Comparison of ENCODE assay signal across 16 cellular contexts in genomic region chr2:73257021-73257420, GRCh38. TPM values are rescaled to one million over a fixed set of nuclear protein-coding genes. Genes with fewer than 3 reads are reported as not detected.
DNase-seq lines count a peak whose midpoint lies in the region; TF ChIP-seq lines count a peak whose summit lies in the region.
"Had no signal": no experiment of that assay in that cellular context is flagged by ENCODE, and none has a peak within 500 bp of the region (broad histone marks: within the 10 kb centered on the region; RNA-seq: fewer than 3 reads in every experiment).

No MANE protein-coding gene starts in this region.

- peak overlapping the region; percentile 18 for H3K27ac Mint-ChIP-seq in T-helper 2 cell treated with Interferon-gamma antibody and Interleukin-4, amounts not matched to agents 5 μg/mL and 100 μg/mL, for 36 hours
- H3K27ac Mint-ChIP-seq in CD4-positive, alpha-beta memory T cell = peak overlapping the region in 4 of 7 donors; percentile 51 to 76 (median 70)
- H3K27ac Mint-ChIP-seq in chondrocyte (ENCODE audit: unreplicated experiment) = peak overlapping the region; percentile 13
- H3K27ac Mint-ChIP-seq in CD14-positive monocyte = peak overlapping the region in 2 of 7 donors; percentile 5 to 56

- H3K4me1 Mint-ChIP-seq in T-helper 2 cell treated with Interferon-gamma antibody and Interleukin-4, amounts not matched to agents 5 μg/mL and 100 μg/mL, for 36 hours (ENCODE audit: low read depth) = no peaks in the 10 kb centered on the region
- peaks cover 1 to 21% (median 5%) of the 10 kb centered on the region in 4 donors for H3K4me1 Mint-ChIP-seq in CD4-positive, alpha-beta memory T cell
- H3K4me1 Mint-ChIP-seq in chondrocyte (ENCODE audit: low read depth) = no peaks in the 10 kb centered on the region
- peaks cover 11% of the 10 kb centered on the region for H3K4me1 Mint-ChIP-seq in CD14-positive monocyte

- H3K9me3 Mint-ChIP-seq in T-helper 2 cell treated with Interferon-gamma antibody and Interleukin-4, amounts not matched to agents 5 μg/mL and 100 μg/mL, for 36 hours = no peaks in the 10 kb centered on the region
- peaks cover 0 to 2% (median 0%) of the 10 kb centered on the region in 8 donors for H3K9me3 Mint-ChIP-seq in CD4-positive, alpha-beta memory T cell
- no peaks in the 10 kb centered on the region for H3K9me3 Mint-ChIP-seq in chondrocyte (ENCODE audit: low read depth)
- no peaks in the 10 kb centered on the region for H3K9me3 Mint-ChIP-seq in CD14-positive monocyte

- peaks cover 8% of the 10 kb centered on the region for H3K4me1 ChIP-seq in CD4-positive, alpha-beta memory T cell (ENCODE audit: insufficient read depth, low read length)

- peaks cover 15% of the 10 kb centered on the region for H3K36me3 Mint-ChIP-seq in T-helper 2 cell treated with Interferon-gamma antibody and Interleukin-4, amounts not matched to agents 5 μg/mL and 100 μg/mL, for 36 hours (ENCODE audit: low read depth)
- H3K36me3 Mint-ChIP-seq in CD4-positive, alpha-beta memory T cell = peaks cover 17 to 26% of the 10 kb centered on the region in 2 donors
- peaks cover 7% of the 10 kb centered on the region for H3K36me3 Mint-ChIP-seq in chondrocyte (ENCODE audit: low read depth)
- peaks cover 42 to 54% of the 10 kb centered on the region in 2 donors for H3K36me3 Mint-ChIP-seq in CD14-positive monocyte

- H3K4me3 ChIP-seq in CD4-positive, alpha-beta memory T cell (ENCODE audit: low read length in 2 of 2) = no peak overlapping the region
- H3K4me3 ChIP-seq: MG63 had no signal

- no peaks in the 10 kb centered on the region for H3K27me3 ChIP-seq in CD4-positive, alpha-beta memory T cell (ENCODE audit: insufficient read depth, low read length)
- H3K27me3 ChIP-seq: MG63 had no signal

- H3K27ac ChIP-seq in CD4-positive, alpha-beta memory T cell (ENCODE audit: low read depth, low read length) = no peak overlapping the region

- no peak overlapping the region for H3K4me3 Mint-ChIP-seq in T-helper 2 cell treated with Interferon-gamma antibody and Interleukin-4, amounts not matched to agents 5 μg/mL and 100 μg/mL, for 36 hours
- no peak overlapping the region for H3K4me3 Mint-ChIP-seq in CD4-positive, alpha-beta memory T cell
- H3K4me3 Mint-ChIP-seq in chondrocyte (ENCODE audit: unreplicated experiment) = no peak overlapping the region
- no peak overlapping the region for H3K4me3 Mint-ChIP-seq in CD14-positive monocyte

- no peak for TF ChIP-seq CTCF in chondrocyte (IDR thresholded peaks at IDR 0.05)
- TF ChIP-seq CTCF in CD14-positive monocyte (IDR thresholded peaks at IDR 0.05) = no peak

- intact Hi-C loops in CD4-positive, alpha-beta memory T cell (cut with micrococcal nuclease) = no loop called here
- intact Hi-C loops in posterior vena cava (cut with DNase I) = no loop called here
- intact Hi-C loops in CD14-positive monocyte (cut with micrococcal nuclease) = no loop called here

- no peaks in the 10 kb centered on the region for H3K9me3 ChIP-seq in CD4-positive, alpha-beta memory T cell (ENCODE audit: control insufficient read depth in 1 of 2, low read length in 2 of 2)
- H3K9me3 ChIP-seq: MG63 had no signal

- DNase-seq in T-helper 2 cell treated with Interferon-gamma antibody and Interleukin-4, amounts not matched to agents 5 μg/mL and 100 μg/mL, for 36 hours (ENCODE audit: low spot score) = no peak
- DNase-seq in T-helper 2 cell (no peak), chondrocyte (ENCODE audit: low spot score) (no peak), posterior vena cava (ENCODE audit: low spot score) (peak; percentile 34), COLO668 (lab: John Stamatoyannopoulos, UW; ENCODE audit: unreplicated experiment) (no peak), SIG-M5 treated with dmso at 0.1 percent for 504 hours (lab: John Stamatoyannopoulos, UW; ENCODE audit: unreplicated experiment) (no peak), CD14-positive monocyte (ENCODE audit: low spot score) (no peak)
- no peak for DNase-seq in CD4-positive, alpha-beta memory T cell
- DNase-seq: 8988T, COR-L47, MG63, NCI-H1092, NCI-H2081 treated with DMSO at 0.1 percent for 48 hours, NCI-H510A, PC-3 had no signal

- peaks cover 11% of the 10 kb centered on the region for H3K36me3 ChIP-seq in CD4-positive, alpha-beta memory T cell (ENCODE audit: insufficient read depth, low read length)

- POLR2A ChIA-PET in CD4-positive, alpha-beta memory T cell (lab: Charles Lee; ENCODE audit: partially characterized antibody) = interaction anchor here (0.6 to 1.8 kb wide), 4 partner anchors 11 to 606 kb away, joined by 3 to 8 read pairs (median 3); partner anchors contain the start of genes ALMS1 and CCT7

- H3K27me3 Mint-ChIP-seq in T-helper 2 cell treated with Interferon-gamma antibody and Interleukin-4, amounts not matched to agents 5 μg/mL and 100 μg/mL, for 36 hours (ENCODE audit: low read depth) = no peaks in the 10 kb centered on the region
- H3K27me3 Mint-ChIP-seq in CD4-positive, alpha-beta memory T cell = no peaks in the 10 kb centered on the region
- no peaks in the 10 kb centered on the region for H3K27me3 Mint-ChIP-seq in chondrocyte (ENCODE audit: low read depth)
- peaks cover 1% of the 10 kb centered on the region in 3 donors for H3K27me3 Mint-ChIP-seq in CD14-positive monocyte (ENCODE audit: low read depth in 3 of 3)

- CTCF ChIA-PET in CD4-positive, alpha-beta memory T cell (lab: Charles Lee; ENCODE audit: partially characterized antibody) = interaction anchor here (1.1 to 3.6 kb wide), 2 partner anchors 18 to 32 kb away, joined by 3 to 13 read pairs; no protein-coding TSS in a partner anchor

RNA-seq across cellular contexts. Expression of gene CCT7, which starts 22.9 kb away (rescaled TPM):
- 100 to 1,000 TPM; 187 to 188 TPM for total RNA-seq in CD4-positive, alpha-beta memory T cell
- 100 to 1,000 TPM; 239 to 400 TPM for polyA plus RNA-seq in CD4-positive, alpha-beta memory T cell
- 182 to 214 TPM (median 192 TPM) in 3 replicates for total RNA-seq in chondrocyte
- 100 to 1,000 TPM; 190 to 234 TPM for total RNA-seq in posterior vena cava
- 100 to 1,000 TPM; 134 to 151 TPM for polyA plus RNA-seq in CD14-positive monocyte

RNA-seq across cellular contexts. Expression of gene PRADC1, which starts 24.0 kb away (rescaled TPM):
- 1 to 10 TPM; 7.0 to 7.4 TPM for total RNA-seq in CD4-positive, alpha-beta memory T cell
- 10 to 100 TPM; 20.5 to 41.5 TPM for polyA plus RNA-seq in CD4-positive, alpha-beta memory T cell
- total RNA-seq in chondrocyte = 21.7 to 32.4 TPM (median 23.0 TPM) in 3 replicates
- 10 to 100 TPM; 16.8 to 23.5 TPM for total RNA-seq in posterior vena cava
- 10 to 100 TPM; 33.3 to 49.2 TPM for polyA plus RNA-seq in CD14-positive monocyte

RNA-seq across cellular contexts. Expression of gene FBXO41, which starts 27.3 kb away (rescaled TPM):
- 10 to 100 TPM in 1 of 2 experiments, 1 to 10 TPM in 1; 9.8 to 11.4 TPM for total RNA-seq in CD4-positive, alpha-beta memory T cell
- polyA plus RNA-seq in CD4-positive, alpha-beta memory T cell = 1 to 10 TPM in 1 of 2 donors, not detected in 1; 1.6 TPM
- 1.6 to 4.0 TPM (median 3.6 TPM) in 3 replicates for total RNA-seq in chondrocyte
- 1 to 10 TPM; 1.4 to 1.8 TPM for total RNA-seq in posterior vena cava
- under 1 TPM; 0.29 to 0.52 TPM for polyA plus RNA-seq in CD14-positive monocyte

RNA-seq across cellular contexts. Expression of gene EGR4, which starts 36.3 kb away (rescaled TPM):
- not detected for total RNA-seq in CD4-positive, alpha-beta memory T cell
- not detected for polyA plus RNA-seq in CD4-positive, alpha-beta memory T cell
- total RNA-seq in chondrocyte (not detected in 3 replicates), posterior vena cava (not detected)
- polyA plus RNA-seq in CD14-positive monocyte = under 1 TPM in 1 of 2 donors, not detected in 1; 0.12 TPM
- total RNA-seq: PC-3 had no signal
- polyA plus RNA-seq: BJ had no signal

RNA-seq across cellular contexts. Expression of gene SMYD5, which starts 43.0 kb away (rescaled TPM):
- 10 to 100 TPM; 38.4 to 38.9 TPM for total RNA-seq in CD4-positive, alpha-beta memory T cell
- 10 to 100 TPM; 21.3 to 23.5 TPM for polyA plus RNA-seq in CD4-positive, alpha-beta memory T cell
- total RNA-seq in chondrocyte (10.0 to 12.6 TPM (median 11.7 TPM) in 3 replicates), posterior vena cava (10 to 100 TPM; 17.1 to 20.8 TPM)
- 1 to 10 TPM; 1.6 to 1.7 TPM for polyA plus RNA-seq in CD14-positive monocyte
